ENCODE assay signal across 24 cellular contexts in the genomic region with DNA sequence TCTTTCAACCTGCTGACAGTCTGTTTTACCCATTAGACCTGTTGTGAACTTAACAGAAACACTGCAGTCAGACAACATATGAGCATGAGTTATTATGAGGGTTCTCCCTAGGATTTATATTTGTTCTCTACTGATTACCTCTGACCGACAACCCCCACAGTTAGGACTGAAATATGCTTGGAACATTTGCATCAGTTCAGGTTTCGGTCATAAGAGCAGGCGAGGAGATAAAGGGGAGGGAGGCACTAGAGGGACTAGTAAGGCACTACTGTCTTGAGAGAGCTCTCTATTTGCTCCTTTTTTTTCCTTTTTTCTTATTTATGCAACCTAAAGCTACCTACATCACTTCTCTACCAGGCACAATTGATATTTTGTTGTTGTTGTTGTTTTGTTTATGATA.
"Had no signal": no experiment of that assay in that cellular context is flagged by ENCODE, and none has a peak within 500 bp of the region (broad histone marks: within the 10 kb centered on the region; RNA-seq: fewer than 3 reads in every experiment).

No MANE protein-coding gene starts in this region.

- FAIRE-seq: HTR-8/SVneo, K562 had no signal

- H3K9me2 ChIP-seq: SK-N-SH had no signal

- H3K4me1 Mint-ChIP-seq: T-cell had no signal

- H3K27ac ChIP-seq: HL-60, KMS-11, RWPE1 had no signal

- H3K9me3 ChIP-seq: SK-N-SH had no signal

- H3K4me3 ChIP-seq: K562 had no signal

- H3K27ac Mint-ChIP-seq: IgD-negative memory B cell, T-cell had no signal

- H3K27me3 Mint-ChIP-seq: IgD-negative memory B cell, T-cell had no signal

- H3K36me3 Mint-ChIP-seq: IgD-negative memory B cell, T-cell had no signal

- H3K9ac ChIP-seq: KMS-11, SK-N-SH had no signal

- H3K4me3 Mint-ChIP-seq: IgD-negative memory B cell, T-cell had no signal

- H3K4me2 ChIP-seq: KMS-11, SK-N-SH had no signal

- DNase-seq: MV-4-11; NCI-H1048; NCI-H1105; NCI-H1417; NCI-H1436 treated with DMSO at 0.1 percent for 48 hours; NCI-H1694; NCI-H187 treated with DMSO at 0.1 percent for 48 hours; NCI-H2029 treated with DMSO at 0.1 percent for 48 hours; NCI-H2171 treated with DMSO at 0.1 percent for 48 hours; NCI-H2227 treated with DMSO at 0.1 percent for 48 hours; NCI-H524; NCI-H69; NCI-H774; NK-92 treated with Interleukin-12 subunit alpha and Interleukin-12 subunit beta, amount 100 ng/mL, for 24 hours; SHP77; SK-N-SH; SW 1271; T-cell had no signal
